ENCODE assay signal across 21 cellular contexts in the genomic region with DNA sequence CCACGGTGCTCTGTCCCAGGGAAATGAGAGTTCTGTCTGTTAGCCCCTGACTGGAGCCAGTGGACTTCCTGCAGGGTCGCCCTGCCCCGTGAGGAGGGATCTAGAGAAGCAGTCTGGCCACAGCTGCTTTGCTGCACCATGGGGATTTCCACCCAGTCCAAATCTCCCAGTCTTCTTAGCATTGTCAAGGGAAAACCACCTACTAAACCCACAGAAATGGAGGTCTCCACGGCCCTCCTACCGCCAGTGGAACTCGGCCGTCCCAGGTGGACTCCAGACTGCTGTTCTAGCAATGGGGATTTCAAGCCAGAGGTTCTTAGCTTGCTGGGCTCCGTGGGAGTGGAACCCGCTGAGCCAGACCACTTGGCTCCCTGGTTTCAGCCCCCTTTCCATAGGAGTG.
DNase-seq lines count a peak whose midpoint lies in the region; ATAC-seq, FAIRE-seq and TF ChIP-seq lines count a peak whose summit lies in the region.
"Had no signal": no experiment of that assay in that cellular context is flagged by ENCODE, and none has a peak within 500 bp of the region (broad histone marks: within the 10 kb centered on the region; RNA-seq: fewer than 3 reads in every experiment).

No MANE protein-coding gene starts in this region.

- ATAC-seq in stimulated activated effector memory CD8-positive, alpha-beta T cell treated with anti-CD3 and anti-CD28 coated beads, Interleukin-12 subunit alpha, Interleukin-12 subunit beta, amount 100 ng/mL, for 72 hours: no peak

- H3K9me3 Mint-ChIP-seq in CD14-positive monocyte: peaks cover 0 to 4% (median 2%) of the 10 kb centered on the region in 7 donors
- H3K9me3 Mint-ChIP-seq in stimulated activated effector memory CD8-positive, alpha-beta T cell treated with anti-CD3 and anti-CD28 coated beads, Interleukin-12 subunit alpha, Interleukin-12 subunit beta, amount 100 ng/mL, for 72 hours: peaks cover 23% of the 10 kb centered on the region

- no peaks in the 10 kb centered on the region for H3K27me3 Mint-ChIP-seq in CD14-positive monocyte (ENCODE audit: low read depth in 3 of 3)
- H3K27me3 Mint-ChIP-seq: CD4-positive, alpha-beta T cell; CD8-positive, alpha-beta memory T cell had no signal

- H3K9ac ChIP-seq in kidney (ENCODE audit: low read length in 2 of 2): no peak overlapping the region

- no peak for TF ChIP-seq POLR2A in spleen (IDR thresholded peaks at IDR 0.05)

- FAIRE-seq in kidney (lab: Jason Lieb, UNC): no peak
- FAIRE-seq: D721Med, GM12892, H54 had no signal

- intact Hi-C loops in kidney (cut with DNase I): no loop called here
- intact Hi-C loops in spleen (cut with DNase I; ENCODE audit: low total_unique reads): no loop called here
- intact Hi-C loops in CD14-positive monocyte (cut with micrococcal nuclease): no loop called here

- no peaks in the 10 kb centered on the region for H3K27me3 ChIP-seq in spleen (replicated peaks in 1 of 7)

- no peaks in the 10 kb centered on the region for H3K9me3 ChIP-seq in kidney (ENCODE audit: control insufficient read depth in 1 of 2, low read length in 2 of 2)
- H3K9me3 ChIP-seq in spleen: peaks cover 0 to 14% (median 0%) of the 10 kb centered on the region in 8 donors
- H3K9me3 ChIP-seq: HAP-1 had no signal

- DNase-seq in GM12865 (ENCODE audit: low read depth) (peak; percentile 8), UCSD-AML1 (lab: John Stamatoyannopoulos, UW; ENCODE audit: unreplicated experiment) (peak; percentile 3), kidney (peak; percentile 26), spleen (peak; percentile 56), islet precursor cell (no peak), CD14-positive monocyte (ENCODE audit: low spot score) (no peak)
- no peak for DNase-seq in effector CD4-positive, alpha-beta T cell
- no peak for DNase-seq in stimulated activated effector memory CD8-positive, alpha-beta T cell treated with anti-CD3 and anti-CD28 coated beads, Interleukin-12 subunit alpha, Interleukin-12 subunit beta, amount 100 ng/mL, for 72 hours (ENCODE audit: low spot score in 2 of 2)
- DNase-seq: C1 segment of cervical spinal cord; CD8-positive, alpha-beta memory T cell; DMS 273 treated with DMSO at 0.1 percent for 48 hours; DMS53; DMS79 treated with DMSO at 0.1 percent for 48 hours; GF-D8; GOT3; HFFc6 had no signal

- WGBS in spleen, 5 donors: 69 to 88% (median 85%) methylated on average over 5 to 9 of the region's 9 CpGs

- H3K27ac ChIP-seq in kidney (ENCODE audit: low read depth in 2 of 2, low read length in 2 of 2) (no peak overlapping the region), spleen (no peak overlapping the region)

- H3K4me3 ChIP-seq in GM12865 (ENCODE audit: low read depth, low read length) (no peak overlapping the region), kidney (ENCODE audit: low read length in 2 of 2) (no peak overlapping the region), spleen (no peak overlapping the region)
- H3K4me3 ChIP-seq: HAP-1 had no signal

- H3K36me3 ChIP-seq in kidney (ENCODE audit: control insufficient read depth in 1 of 2, insufficient read depth in 2 of 2, low read length in 2 of 2) (no peaks in the 10 kb centered on the region), spleen (no peaks in the 10 kb centered on the region)
- H3K36me3 ChIP-seq: HAP-1 had no signal

- no peak for TF ChIP-seq CTCF in GM12865 (IDR thresholded peaks at IDR 0.05; ENCODE audit: insufficient read depth, low read depth, low read length, missing control alignments)
- no peak for TF ChIP-seq CTCF in kidney (IDR thresholded peaks at IDR 0.05; ENCODE audit: borderline replicate concordance, extremely low read depth, insufficient read depth)
- no peak for TF ChIP-seq CTCF in spleen (IDR thresholded peaks at IDR 0.05 in 8 of 11, conservative IDR thresholded peaks at IDR 0.05 in 3 of 11)
- TF ChIP-seq CTCF in CD14-positive monocyte (IDR thresholded peaks at IDR 0.05): no peak

- no peak overlapping the region for H3K27ac Mint-ChIP-seq in CD14-positive monocyte
- H3K27ac Mint-ChIP-seq in stimulated activated effector memory CD8-positive, alpha-beta T cell treated with anti-CD3 and anti-CD28 coated beads, Interleukin-12 subunit alpha, Interleukin-12 subunit beta, amount 100 ng/mL, for 72 hours: no peak overlapping the region
- H3K27ac Mint-ChIP-seq: CD4-positive, alpha-beta T cell; CD8-positive, alpha-beta memory T cell; HFFc6 had no signal

- H3K4me1 Mint-ChIP-seq in CD14-positive monocyte: no peaks in the 10 kb centered on the region
- no peaks in the 10 kb centered on the region for H3K4me1 Mint-ChIP-seq in stimulated activated effector memory CD8-positive, alpha-beta T cell treated with anti-CD3 and anti-CD28 coated beads, Interleukin-12 subunit alpha, Interleukin-12 subunit beta, amount 100 ng/mL, for 72 hours
- H3K4me1 Mint-ChIP-seq: CD8-positive, alpha-beta memory T cell had no signal

- H3K4me1 ChIP-seq in kidney (ENCODE audit: control insufficient read depth in 1 of 2, insufficient read depth in 1 of 2, low read depth in 1 of 2, low read length in 2 of 2) (no peaks in the 10 kb centered on the region), spleen (no peaks in the 10 kb centered on the region)
- H3K4me1 ChIP-seq: HAP-1 had no signal

- H3K36me3 Mint-ChIP-seq in CD14-positive monocyte: no peaks in the 10 kb centered on the region
- H3K36me3 Mint-ChIP-seq in stimulated activated effector memory CD8-positive, alpha-beta T cell treated with anti-CD3 and anti-CD28 coated beads, Interleukin-12 subunit alpha, Interleukin-12 subunit beta, amount 100 ng/mL, for 72 hours: no peaks in the 10 kb centered on the region
- H3K36me3 Mint-ChIP-seq: CD8-positive, alpha-beta memory T cell had no signal

- H3K4me3 Mint-ChIP-seq in CD14-positive monocyte: no peak overlapping the region
- H3K4me3 Mint-ChIP-seq in stimulated activated effector memory CD8-positive, alpha-beta T cell treated with anti-CD3 and anti-CD28 coated beads, Interleukin-12 subunit alpha, Interleukin-12 subunit beta, amount 100 ng/mL, for 72 hours: no peak overlapping the region
- H3K4me3 Mint-ChIP-seq: CD4-positive, alpha-beta T cell; CD8-positive, alpha-beta memory T cell; HFFc6 had no signal

Comparison
In these comparisons a context has a peak if more than half of its experiments do, and no peak if none do; other contexts are left out.
1. DNase-seq: peak in GM12865 (single experiment), UCSD-AML1 (single experiment), kidney (single experiment) and spleen (single experiment); none in effector CD4-positive, alpha-beta T cell (single experiment), islet precursor cell (single experiment), CD14-positive monocyte (single experiment) and stimulated activated effector memory CD8-positive, alpha-beta T cell treated with anti-CD3 and anti-CD28 coated beads, Interleukin-12 subunit alpha, Interleukin-12 subunit beta, amount 100 ng/mL, for 72 hours (0 of 2).